20 cellular contexts compared by ENCODE assay signal in genomic region chr11:98136357-98136756, GRCh38.
"Had no signal": no experiment of that assay in that cellular context is flagged by ENCODE, and none has a peak within 500 bp of the region (broad histone marks: within the 10 kb centered on the region; RNA-seq: fewer than 3 reads in every experiment).

No MANE protein-coding gene starts in this region.

- DNase-seq: effector CD8-positive, alpha-beta T cell; endodermal cell; foreskin keratinocyte; heart left ventricle; kidney; natural killer cell; occipital lobe; ovary; psoas muscle; right cardiac atrium; sigmoid colon; stimulated activated CD4-positive, alpha-beta T cell treated with anti-CD3 and anti-CD28 coated beads, Interleukin-2, amount 100 ng/mL, for 24 hours; stimulated activated CD4-positive, alpha-beta T cell treated with anti-CD3 and anti-CD28 coated beads, Interleukin-4, amount 100 ng/mL, for 24 hours; stimulated activated naive CD4-positive, alpha-beta T cell treated with Interleukin-2 at 50 U/mL for 16 hours; stomach; thyroid gland; trophoblast cell had no signal

- ATAC-seq: foreskin keratinocyte; gastroesophageal sphincter; heart left ventricle; left lobe of liver; natural killer cell; psoas muscle; right cardiac atrium; stimulated activated effector memory CD8-positive, alpha-beta T cell treated with anti-CD3 and anti-CD28 coated beads, Interleukin-12 subunit alpha, Interleukin-12 subunit beta, amount 100 ng/mL, for 72 hours had no signal
